ENCODE assay signal across 21 cellular contexts in the genomic region with DNA sequence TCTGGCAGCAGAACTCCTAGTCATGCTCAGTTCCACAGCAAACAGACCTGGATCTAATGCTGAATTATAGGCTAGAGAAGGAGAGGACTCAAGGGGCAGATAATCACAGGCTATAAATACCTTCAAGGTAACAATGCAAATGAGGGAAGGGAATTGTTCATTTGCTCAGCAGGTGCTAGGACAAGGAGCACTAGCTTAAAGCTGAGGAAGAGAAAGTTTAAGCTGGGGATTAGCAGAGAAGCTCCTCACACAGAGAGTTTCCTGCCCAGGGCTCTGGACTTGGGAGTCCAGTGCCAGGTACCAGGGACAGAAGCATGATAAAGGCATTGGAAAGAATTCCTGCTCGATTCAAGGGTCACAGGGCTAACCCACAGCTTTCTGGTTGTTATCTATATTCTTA.
"Had no signal": no experiment of that assay in that cellular context is flagged by ENCODE, and none has a peak within 500 bp of the region (broad histone marks: within the 10 kb centered on the region; RNA-seq: fewer than 3 reads in every experiment).

No MANE protein-coding gene starts in this region.

- H3K27me3 Mint-ChIP-seq: activated CD4-positive, alpha-beta memory T cell treated with anti-CD3 and anti-CD28 coated beads, Interleukin-2, amount 10 ng/mL, durations not matched to agents 7 days and 5 days; activated naive CD8-positive, alpha-beta T cell treated with anti-CD3 and anti-CD28 coated beads, Interleukin-2, amount 10 ng/mL, durations not matched to agents 7 days and 5 days; effector memory CD8-positive, alpha-beta T cell; memory B cell; stimulated activated naive CD8-positive, alpha-beta T cell treated with anti-CD3 and anti-CD28 coated beads, Interleukin-15, amount 100 ng/mL, for 72 hours had no signal

- DNase-seq: activated CD4-positive, alpha-beta memory T cell treated with anti-CD3 and anti-CD28 coated beads, Interleukin-2, amount 10 ng/mL, durations not matched to agents 7 days and 5 days; activated CD4-positive, alpha-beta T cell treated with anti-CD3 and anti-CD28 coated beads for 48 hours; activated CD4-positive, CD25-positive, alpha-beta regulatory T cell; activated naive CD4-positive, alpha-beta T cell treated with Interleukin-2 at 50 U/mL for 16 hours; activated naive CD8-positive, alpha-beta T cell treated with anti-CD3 and anti-CD28 coated beads, Interleukin-2, amount 10 ng/mL, durations not matched to agents 7 days and 5 days; activated T-cell treated with anti-CD3 and anti-CD28 coated beads, Interleukin-2, amount 50 U/mL, for 1 hour; body of pancreas; effector memory CD8-positive, alpha-beta T cell; head of caudate nucleus; immature natural killer cell; naive thymus-derived CD4-positive, alpha-beta T cell; right cardiac atrium; stimulated activated CD4-positive, alpha-beta T cell treated with anti-CD3 and anti-CD28 coated beads, Interleukin-15, amount 100 ng/mL, for 24 hours; stimulated activated CD4-positive, alpha-beta T cell treated with anti-CD3 and anti-CD28 coated beads, Interleukin-4, amount 100 ng/mL, for 1 hour; stimulated activated naive CD8-positive, alpha-beta T cell treated with anti-CD3 and anti-CD28 coated beads, Interleukin-15, amount 100 ng/mL, for 72 hours had no signal

- H3K4me1 Mint-ChIP-seq: activated CD4-positive, alpha-beta memory T cell treated with anti-CD3 and anti-CD28 coated beads, Interleukin-2, amount 10 ng/mL, durations not matched to agents 7 days and 5 days; activated naive CD8-positive, alpha-beta T cell treated with anti-CD3 and anti-CD28 coated beads, Interleukin-2, amount 10 ng/mL, durations not matched to agents 7 days and 5 days; immature natural killer cell; memory B cell; naive thymus-derived CD4-positive, alpha-beta T cell; stimulated activated naive CD8-positive, alpha-beta T cell treated with anti-CD3 and anti-CD28 coated beads, Interleukin-15, amount 100 ng/mL, for 72 hours had no signal

- ATAC-seq: body of pancreas; effector memory CD8-positive, alpha-beta T cell; naive thymus-derived CD4-positive, alpha-beta T cell; right cardiac atrium; stimulated activated naive CD8-positive, alpha-beta T cell treated with anti-CD3 and anti-CD28 coated beads, Interleukin-15, amount 100 ng/mL, for 72 hours had no signal

- H3K4me3 Mint-ChIP-seq: activated CD4-positive, alpha-beta memory T cell treated with anti-CD3 and anti-CD28 coated beads, Interleukin-2, amount 10 ng/mL, durations not matched to agents 7 days and 5 days; activated naive CD8-positive, alpha-beta T cell treated with anti-CD3 and anti-CD28 coated beads, Interleukin-2, amount 10 ng/mL, durations not matched to agents 7 days and 5 days; effector memory CD8-positive, alpha-beta T cell; immature natural killer cell; memory B cell; naive thymus-derived CD4-positive, alpha-beta T cell; stimulated activated naive CD8-positive, alpha-beta T cell treated with anti-CD3 and anti-CD28 coated beads, Interleukin-15, amount 100 ng/mL, for 72 hours had no signal

- H3K36me3 ChIP-seq: prostate gland, suprapubic skin, vagina had no signal

- H3K27ac Mint-ChIP-seq: activated CD4-positive, alpha-beta memory T cell treated with anti-CD3 and anti-CD28 coated beads, Interleukin-2, amount 10 ng/mL, durations not matched to agents 7 days and 5 days; activated naive CD8-positive, alpha-beta T cell treated with anti-CD3 and anti-CD28 coated beads, Interleukin-2, amount 10 ng/mL, durations not matched to agents 7 days and 5 days; activated T-helper 2 cell treated with anti-CD3 and anti-CD28 coated beads, Interferon-gamma antibody, Interleukin-2, Interleukin-4, amounts not matched to agents 10 μg/mL and 5 μg/mL and 100 μg/mL, durations not matched to agents 14 hours and 24 hours and 36 hours; effector memory CD8-positive, alpha-beta T cell; immature natural killer cell; memory B cell; naive thymus-derived CD4-positive, alpha-beta T cell; stimulated activated naive CD8-positive, alpha-beta T cell treated with anti-CD3 and anti-CD28 coated beads, Interleukin-15, amount 100 ng/mL, for 72 hours had no signal

- H3K4me3 ChIP-seq: body of pancreas, prostate gland, skin epidermis, suprapubic skin, vagina had no signal

- H3K27me3 ChIP-seq: body of pancreas, vagina had no signal

- H3K4me1 ChIP-seq: body of pancreas, prostate gland, suprapubic skin, vagina had no signal

- H3K9me3 Mint-ChIP-seq: activated T-helper 2 cell treated with anti-CD3 and anti-CD28 coated beads, Interferon-gamma antibody, Interleukin-2, Interleukin-4, amounts not matched to agents 10 μg/mL and 5 μg/mL and 100 μg/mL, durations not matched to agents 14 hours and 24 hours and 36 hours had no signal

- H3K36me3 Mint-ChIP-seq: activated naive CD8-positive, alpha-beta T cell treated with anti-CD3 and anti-CD28 coated beads, Interleukin-2, amount 10 ng/mL, durations not matched to agents 7 days and 5 days; immature natural killer cell; memory B cell; naive thymus-derived CD4-positive, alpha-beta T cell had no signal

- H3K27ac ChIP-seq: body of pancreas, prostate gland, skin epidermis, suprapubic skin, vagina had no signal

- H3K9me3 ChIP-seq: body of pancreas, prostate gland, suprapubic skin, vagina had no signal
